ENCODE assay signal across 3 cellular contexts in the genomic region with DNA sequence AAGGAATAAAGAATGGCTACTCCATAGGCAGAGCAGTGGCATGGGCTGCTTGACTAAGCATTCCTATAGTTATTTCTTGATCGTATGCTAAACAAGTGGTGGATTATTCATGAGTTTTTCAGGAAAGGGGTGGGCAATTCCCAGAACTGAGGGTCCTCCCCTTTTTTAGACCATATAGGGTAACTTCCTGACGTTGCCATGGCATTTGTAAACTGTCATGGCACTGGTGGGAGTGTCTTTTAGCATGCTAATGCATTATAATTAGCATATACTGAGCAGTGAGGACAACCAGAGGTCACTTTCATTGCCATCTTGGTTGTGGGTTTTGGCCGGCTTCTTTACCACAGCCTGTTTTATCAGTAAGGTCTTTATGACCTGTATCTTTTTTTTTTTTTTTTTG.
A peak's percentile ranks its signal among the peaks of the same experiment; 100 is the strongest.
DNase-seq lines count a peak whose midpoint lies in the region; ATAC-seq, FAIRE-seq and TF ChIP-seq lines count a peak whose summit lies in the region.
"Not testable (repeated sequence)": the region's sequence is repeated elsewhere in the genome, so short reads cannot be mapped to it uniquely, and the experiment has no call there.

No MANE protein-coding gene starts in this region.

- H3K4me3 ChIP-seq in GM23338, K562: not testable (repeated sequence)

- H3K27me3 ChIP-seq in GM23338 (ENCODE audit: insufficient read depth): not testable (repeated sequence)
- peaks cover 9 to 32% of the 10 kb centered on the region in 2 experiments for H3K27me3 ChIP-seq in K562 (ENCODE audit: control insufficient read depth in 2 of 2, insufficient read depth in 2 of 2, low read length in 2 of 2)

- H3K79me2 ChIP-seq in GM23338 (replicated peaks; ENCODE audit: insufficient read depth); K562 (ENCODE audit: control insufficient read depth, insufficient read depth, low read length): not testable (repeated sequence)

- H3K4me2 ChIP-seq in GM23338: peak overlapping the region; percentile 66; the same call in 1 of the 2 replicates
- not testable (repeated sequence) for H3K4me2 ChIP-seq in K562 (ENCODE audit: insufficient read depth, low read length)

- ATAC-seq in GM23338, K562: not testable (repeated sequence)

- H3K36me3 Mint-ChIP-seq in GM23338 (ENCODE audit: low read depth); chondrocyte (ENCODE audit: low read depth): not testable (repeated sequence)

- not testable (repeated sequence) for H3K9ac ChIP-seq in K562 (ENCODE audit: insufficient read depth in 1 of 2, low read depth in 2 of 2, low read length in 2 of 2)

- H3K4me1 Mint-ChIP-seq in GM23338: peaks cover 19% of the 10 kb centered on the region
- not testable (repeated sequence) for H3K4me1 Mint-ChIP-seq in chondrocyte (ENCODE audit: low read depth)

- TF ChIP-seq CTCF in GM23338 (conservative IDR thresholded peaks at IDR 0.05; ENCODE audit: low read depth in 2 of 2); K562 (IDR thresholded peaks at IDR 0.05 in 2 of 3, conservative IDR thresholded peaks at IDR 0.05 in 1 of 3; ENCODE audit: insufficient read depth in 2 of 3, low read depth in 1 of 3, low read length in 3 of 3); chondrocyte (IDR thresholded peaks at IDR 0.05): not testable (repeated sequence)

- in situ Hi-C loops in K562 (cut with MboI): not testable (repeated sequence)

- H3K9me3 Mint-ChIP-seq in GM23338; chondrocyte (ENCODE audit: low read depth): not testable (repeated sequence)

- not testable (repeated sequence) for H3K9me3 ChIP-seq in K562 (replicated peaks; ENCODE audit: control insufficient read depth, insufficient read depth, low read depth, low read length)

- H3K9me2 ChIP-seq in GM23338 (ENCODE audit: insufficient read depth): not testable (repeated sequence)

- not testable (repeated sequence) for DNase-seq in GM23338 (ENCODE audit: low spot score); K562 (ENCODE audit: extremely low read depth in 1 of 4, low spot score in 3 of 4)
- DNase-seq in chondrocyte (ENCODE audit: low spot score): peak; percentile 0

- H3K27ac ChIP-seq in GM23338 (ENCODE audit: low read depth); K562 (ENCODE audit: extremely low read depth, low read depth, low read length): not testable (repeated sequence)

- CTCF ChIA-PET in K562 (lab: Yijun Ruan, JAX; ENCODE audit: low intra/inter-chr PET ratio): not testable (repeated sequence)

- BruUV-seq in K562 (replicated peaks; lab: Mats Ljungman, UMichigan): not testable (repeated sequence)

- TF ChIP-seq EP300 in K562 (IDR thresholded peaks at IDR 0.05; ENCODE audit: low read length): not testable (repeated sequence)

- POLR2A ChIA-PET in K562 (lab: Yijun Ruan, JAX): not testable (repeated sequence)

- FAIRE-seq in K562 (lab: Jason Lieb, UNC): not testable (repeated sequence)

- not testable (repeated sequence) for H3K9me1 ChIP-seq in K562 (ENCODE audit: control insufficient read depth, insufficient read depth, low read length)

- not testable (repeated sequence) for TF ChIP-seq POLR2A in K562 (conservative IDR thresholded peaks at IDR 0.05)

- not testable (repeated sequence) for TF ChIP-seq RAD21 in K562 (CRISPR knock-in tag; conservative IDR thresholded peaks at IDR 0.05 in 1 of 2, IDR thresholded peaks at IDR 0.05 in 1 of 2)

- not testable (repeated sequence) for H3K4me3 Mint-ChIP-seq in GM23338; chondrocyte (ENCODE audit: unreplicated experiment)

- not testable (repeated sequence) for H3K27me3 Mint-ChIP-seq in GM23338 (ENCODE audit: insufficient read depth, low read depth, poor library complexity); chondrocyte (ENCODE audit: low read depth)

- H4K20me1 ChIP-seq in GM23338 (replicated peaks; ENCODE audit: insufficient read depth); K562 (replicated peaks; ENCODE audit: control insufficient read depth, insufficient read depth, low read length): not testable (repeated sequence)

- H3K4me1 ChIP-seq in GM23338 (ENCODE audit: insufficient read depth): peaks cover 22% of the 10 kb centered on the region
- H3K4me1 ChIP-seq in K562 (replicated peaks in 1 of 2; ENCODE audit: control insufficient read depth in 2 of 2, insufficient read depth in 2 of 2, low read length in 2 of 2): not testable (repeated sequence)

- WGBS in K562 (ENCODE audit: insufficient coverage, low coverage, missing lambda C conversion rate): 2% methylated on average over 3 of the region's 3 CpGs

- H3K27ac Mint-ChIP-seq in GM23338; chondrocyte (ENCODE audit: unreplicated experiment): not testable (repeated sequence)

- H3F3A ChIP-seq in GM23338 (replicated peaks; ENCODE audit: low read depth): not testable (repeated sequence)

- not testable (repeated sequence) for H2AFZ ChIP-seq in GM23338; K562 (ENCODE audit: low read depth, low read length)

- intact Hi-C loops in K562 (cut with micrococcal nuclease): not testable (repeated sequence)

- H3K36me3 ChIP-seq in GM23338 (ENCODE audit: insufficient read depth); K562 (ENCODE audit: control insufficient read depth, insufficient read depth, low read length): not testable (repeated sequence)

TF ChIP-seq in K562, 482 proteins besides CTCF, POLR2A, EP300 and RAD21:
- TF ChIP-seq ESRRA (IDR thresholded peaks at IDR 0.05; ENCODE audit: borderline replicate concordance, low read depth) (peak; percentile 66; the same call in 1 of the 2 replicates), STAT5A (IDR thresholded peaks at IDR 0.05; ENCODE audit: borderline replicate concordance, low read length) (0 out of 2 replicates have a peak, but pooled peaks have one; percentile 16), RFX1 (IDR thresholded peaks at IDR 0.05) (peak; percentile 58), SRF (CRISPR knock-in tag; IDR thresholded peaks at IDR 0.05) (peak in 1 of 2 experiments; percentile 87; a peak in 2 of 4 replicates)
